1 cellular context compared by ENCODE assay signal in genomic region chr2:36360834-36361233, GRCh38.
TF ChIP-seq lines count a peak whose summit lies in the region.

No MANE protein-coding gene starts in this region.

TF ChIP-seq in HepG2, 621 proteins besides CTCF, POLR2A, EP300 and RAD21 (continued from another document):
- no peak for TF ChIP-seq ELF4 (CRISPR knock-in tag; IDR thresholded peaks at IDR 0.05; ENCODE audit: borderline replicate concordance)
- no peak for TF ChIP-seq ZNF224 (CRISPR knock-in tag; IDR thresholded peaks at IDR 0.05)
- TF ChIP-seq FOXP1 (IDR thresholded peaks at IDR 0.05): no peak
- peak; percentile 85 for TF ChIP-seq FOXP1 (CRISPR knock-in tag; IDR thresholded peaks at IDR 0.05)
- no peak for TF ChIP-seq ZNF83 (CRISPR knock-in tag; IDR thresholded peaks at IDR 0.05; ENCODE audit: borderline replicate concordance)
- TF ChIP-seq, protein P1, sequence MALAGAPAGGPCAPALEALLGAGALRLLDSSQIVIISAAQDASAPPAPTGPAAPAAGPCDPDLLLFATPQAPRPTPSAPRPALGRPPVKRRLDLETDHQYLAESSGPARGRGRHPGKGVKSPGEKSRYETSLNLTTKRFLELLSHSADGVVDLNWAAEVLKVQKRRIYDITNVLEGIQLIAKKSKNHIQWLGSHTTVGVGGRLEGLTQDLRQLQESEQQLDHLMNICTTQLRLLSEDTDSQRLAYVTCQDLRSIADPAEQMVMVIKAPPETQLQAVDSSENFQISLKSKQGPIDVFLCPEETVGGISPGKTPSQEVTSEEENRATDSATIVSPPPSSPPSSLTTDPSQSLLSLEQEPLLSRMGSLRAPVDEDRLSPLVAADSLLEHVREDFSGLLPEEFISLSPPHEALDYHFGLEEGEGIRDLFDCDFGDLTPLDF (CRISPR knock-in tag; IDR thresholded peaks at IDR 0.05): no peak
- peak; percentile 97 for TF ChIP-seq ELF3 (CRISPR knock-in tag; IDR thresholded peaks at IDR 0.05)
- TF ChIP-seq ZNF205 (CRISPR knock-in tag; IDR thresholded peaks at IDR 0.05): 0 out of 2 replicates have a peak, but pooled peaks have one; percentile 25
- TF ChIP-seq, protein P2, sequence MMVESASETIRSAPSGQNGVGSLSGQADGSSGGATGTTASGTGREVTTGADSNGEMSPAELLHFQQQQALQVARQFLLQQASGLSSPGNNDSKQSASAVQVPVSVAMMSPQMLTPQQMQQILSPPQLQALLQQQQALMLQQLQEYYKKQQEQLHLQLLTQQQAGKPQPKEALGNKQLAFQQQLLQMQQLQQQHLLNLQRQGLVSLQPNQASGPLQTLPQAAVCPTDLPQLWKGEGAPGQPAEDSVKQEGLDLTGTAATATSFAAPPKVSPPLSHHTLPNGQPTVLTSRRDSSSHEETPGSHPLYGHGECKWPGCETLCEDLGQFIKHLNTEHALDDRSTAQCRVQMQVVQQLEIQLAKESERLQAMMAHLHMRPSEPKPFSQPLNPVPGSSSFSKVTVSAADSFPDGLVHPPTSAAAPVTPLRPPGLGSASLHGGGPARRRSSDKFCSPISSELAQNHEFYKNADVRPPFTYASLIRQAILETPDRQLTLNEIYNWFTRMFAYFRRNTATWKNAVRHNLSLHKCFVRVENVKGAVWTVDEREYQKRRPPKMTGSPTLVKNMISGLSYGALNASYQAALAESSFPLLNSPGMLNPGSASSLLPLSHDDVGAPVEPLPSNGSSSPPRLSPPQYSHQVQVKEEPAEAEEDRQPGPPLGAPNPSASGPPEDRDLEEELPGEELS (CRISPR knock-in tag; IDR thresholded peaks at IDR 0.05): peak; percentile 73
- TF ChIP-seq ZNF329 (CRISPR knock-in tag; IDR thresholded peaks at IDR 0.05; ENCODE audit: low read depth): no peak
- TF ChIP-seq, protein P3, sequence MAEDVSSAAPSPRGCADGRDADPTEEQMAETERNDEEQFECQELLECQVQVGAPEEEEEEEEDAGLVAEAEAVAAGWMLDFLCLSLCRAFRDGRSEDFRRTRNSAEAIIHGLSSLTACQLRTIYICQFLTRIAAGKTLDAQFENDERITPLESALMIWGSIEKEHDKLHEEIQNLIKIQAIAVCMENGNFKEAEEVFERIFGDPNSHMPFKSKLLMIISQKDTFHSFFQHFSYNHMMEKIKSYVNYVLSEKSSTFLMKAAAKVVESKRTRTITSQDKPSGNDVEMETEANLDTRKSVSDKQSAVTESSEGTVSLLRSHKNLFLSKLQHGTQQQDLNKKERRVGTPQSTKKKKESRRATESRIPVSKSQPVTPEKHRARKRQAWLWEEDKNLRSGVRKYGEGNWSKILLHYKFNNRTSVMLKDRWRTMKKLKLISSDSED (CRISPR knock-in tag; IDR thresholded peaks at IDR 0.05): no peak
- no peak for TF ChIP-seq ZFP82 (CRISPR knock-in tag; IDR thresholded peaks at IDR 0.05; ENCODE audit: borderline replicate concordance)
- TF ChIP-seq, protein P4, sequence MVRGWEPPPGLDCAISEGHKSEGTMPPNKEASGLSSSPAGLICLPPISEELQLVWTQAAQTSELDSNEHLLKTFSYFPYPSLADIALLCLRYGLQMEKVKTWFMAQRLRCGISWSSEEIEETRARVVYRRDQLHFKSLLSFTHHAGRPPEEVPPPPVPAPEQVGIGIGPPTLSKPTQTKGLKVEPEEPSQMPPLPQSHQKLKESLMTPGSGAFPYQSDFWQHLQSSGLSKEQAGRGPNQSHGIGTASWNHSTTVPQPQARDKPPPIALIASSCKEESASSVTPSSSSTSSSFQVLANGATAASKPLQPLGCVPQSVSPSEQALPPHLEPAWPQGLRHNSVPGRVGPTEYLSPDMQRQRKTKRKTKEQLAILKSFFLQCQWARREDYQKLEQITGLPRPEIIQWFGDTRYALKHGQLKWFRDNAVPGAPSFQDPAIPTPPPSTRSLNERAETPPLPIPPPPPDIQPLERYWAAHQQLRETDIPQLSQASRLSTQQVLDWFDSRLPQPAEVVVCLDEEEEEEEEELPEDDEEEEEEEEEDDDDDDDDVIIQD (CRISPR knock-in tag; IDR thresholded peaks at IDR 0.05; ENCODE audit: low read depth): peak; percentile 72; the same call in 1 of the 2 replicates
- 0 out of 2 replicates have a peak, but pooled peaks have one; percentile 10 for TF ChIP-seq FOXO1 (CRISPR knock-in tag; IDR thresholded peaks at IDR 0.05)
- TF ChIP-seq ZNF121 (CRISPR knock-in tag; IDR thresholded peaks at IDR 0.05): no peak
- no peak for TF ChIP-seq SNAPC5 (CRISPR knock-in tag; IDR thresholded peaks at IDR 0.05; ENCODE audit: borderline replicate concordance)
- no peak for TF ChIP-seq ZNF780A (CRISPR knock-in tag; IDR thresholded peaks at IDR 0.05)
- peak; percentile 39; the same call in 1 of the 2 replicates for TF ChIP-seq SP5 (CRISPR knock-in tag; IDR thresholded peaks at IDR 0.05; ENCODE audit: borderline replicate concordance, low read depth)
- no peak for TF ChIP-seq TGIF2 (CRISPR knock-in tag; IDR thresholded peaks at IDR 0.05)
